35 cellular contexts compared by ENCODE assay signal in the genomic region with DNA sequence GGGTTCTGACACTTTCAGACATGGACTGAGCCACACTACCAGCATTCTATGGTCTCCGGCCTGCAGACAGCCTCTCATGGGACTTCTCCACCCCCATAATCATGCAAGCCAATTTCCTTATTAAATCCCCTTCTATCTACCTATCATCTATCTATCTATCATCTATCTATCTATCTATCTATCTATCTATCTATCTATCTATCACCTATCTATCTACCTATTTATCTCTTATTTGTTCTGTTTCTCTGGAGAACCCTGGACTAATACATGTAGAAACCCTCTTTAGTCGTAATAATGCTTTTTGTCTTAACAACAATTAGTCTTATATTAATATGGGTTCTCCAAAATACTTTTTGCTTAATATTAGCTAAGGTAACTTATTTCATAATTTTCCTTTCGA.
"Had no signal": no experiment of that assay in that cellular context is flagged by ENCODE, and none has a peak within 500 bp of the region (broad histone marks: within the 10 kb centered on the region; RNA-seq: fewer than 3 reads in every experiment).

No MANE protein-coding gene starts in this region.

- H3K4me3 ChIP-seq: MG63 had no signal

- DNase-seq: Karpas-422, Kasumi-1, MG63, MM.1S, MV-4-11, NCI-H1048, NCI-H1092, NCI-H1092 treated with DMSO at 0.1 percent for 48 hours, NCI-H1105, NCI-H1105 treated with DMSO at 0.1 percent for 48 hours, NCI-H1417, NCI-H1417 treated with DMSO at 0.1 percent for 48 hours, NCI-H1436, NCI-H1436 treated with DMSO at 0.1 percent for 48 hours, NCI-H146, NCI-H1694, NCI-H1694 treated with DMSO at 0.1 percent for 48 hours, NCI-H187, NCI-H187 treated with DMSO at 0.1 percent for 48 hours, NCI-H1930, NCI-H2029, NCI-H2029 treated with DMSO at 0.1 percent for 48 hours, NCI-H2081, NCI-H2081 treated with DMSO at 0.1 percent for 48 hours, NCI-H2107, NCI-H2171, NCI-H2171 treated with DMSO at 0.1 percent for 48 hours, NCI-H2227 treated with DMSO at 0.1 percent for 48 hours, NCI-H226, NCI-H345, NCI-H446, NCI-H446 treated with DMSO at 0.1 percent for 48 hours, NCI-H510A, NCI-H510A treated with DMSO at 0.1 percent for 48 hours, NCI-H524 had no signal

- H3K36me3 ChIP-seq: MG63 had no signal

- H3K9me3 ChIP-seq: MG63 had no signal

- H3K27me3 ChIP-seq: MG63 had no signal
